In genomic region chr12:53231859-53232640, GRCh38 we compare ENCODE assay signal across 9 cellular contexts. TPM values are rescaled to one million over a fixed set of nuclear protein-coding genes. Genes with fewer than 3 reads are reported as not detected.
A peak's percentile ranks its signal among the peaks of the same experiment; 100 is the strongest.
DNase-seq lines count a peak whose midpoint lies in the region; ATAC-seq, FAIRE-seq and TF ChIP-seq lines count a peak whose summit lies in the region.
"Had no signal": no experiment of that assay in that cellular context is flagged by ENCODE, and none has a peak within 500 bp of the region (broad histone marks: within the 10 kb centered on the region; RNA-seq: fewer than 3 reads in every experiment).

Gene RARG (minus strand): TSS chr12:53232209. CDS start chr12:53227545, 4,664 bp downstream.

- no peak for FAIRE-seq in RCC 7860 (lab: Jason Lieb, UNC)
- FAIRE-seq: G401.6 had no signal

- TF ChIP-seq CTCF in foreskin keratinocyte (conservative IDR thresholded peaks at IDR 0.05) (no peak), neutrophil (IDR thresholded peaks at IDR 0.05) (no peak)

- DNase-seq in NCI-H2029 treated with DMSO at 0.1 percent for 48 hours (lab: John Stamatoyannopoulos, UW) (peak; percentile 10), NCI-H2029 (lab: John Stamatoyannopoulos, UW) (no peak), RCC 7860 (ENCODE audit: low spot score) (peak; percentile 24), foreskin keratinocyte (peak in 1 of 2 donors; percentile 63), ureter (ENCODE audit: low spot score) (peak; percentile 85)
- peak in 3 of 4 experiments; percentile 17 to 42 (median 34) for DNase-seq in activated naive CD4-positive, alpha-beta T cell (lab: John Stamatoyannopoulos, UW)

- no peaks in the 10 kb centered on the region for H3K27me3 ChIP-seq in foreskin keratinocyte
- H3K27me3 ChIP-seq in neutrophil, result peaks cover 87% of the 10 kb centered on the region

- peaks cover 18% of the 10 kb centered on the region for H3K4me1 ChIP-seq in foreskin keratinocyte
- peaks cover 11 to 15% of the 10 kb centered on the region in 2 experiments for H3K4me1 ChIP-seq in neutrophil (ENCODE audit: control insufficient read depth in 1 of 2, insufficient read depth in 1 of 2, low read depth in 1 of 2, low read length in 1 of 2)

- ATAC-seq in foreskin keratinocyte (peak; percentile 50), HG03521 (IDR thresholded peaks at IDR 0.05; ENCODE audit: unreplicated experiment) (no peak)

- H3K36me3 ChIP-seq in neutrophil, result no peaks in the 10 kb centered on the region

- no peaks in the 10 kb centered on the region for H3K9me3 ChIP-seq in neutrophil

- H3K4me3 ChIP-seq in neutrophil (ENCODE audit: low read depth in 1 of 2, low read length in 1 of 2), result peak within 1 kb of the TSS; percentile 17 to 58

- H3K27ac ChIP-seq in foreskin keratinocyte, result no peak within 1 kb of the TSS
- H3K27ac ChIP-seq in neutrophil, result no peak within 1 kb of the TSS

RNA-seq across cellular contexts. Expression of gene RARG, which starts in this region (rescaled TPM):
- total RNA-seq in foreskin keratinocyte (32.8 and 33.3 TPM in 2 replicates), ureter (101 TPM)
- polyA plus RNA-seq in foreskin keratinocyte, result 26.3 and 29.2 TPM in 2 replicates
